29 cellular contexts compared by ENCODE assay signal in the genomic region with DNA sequence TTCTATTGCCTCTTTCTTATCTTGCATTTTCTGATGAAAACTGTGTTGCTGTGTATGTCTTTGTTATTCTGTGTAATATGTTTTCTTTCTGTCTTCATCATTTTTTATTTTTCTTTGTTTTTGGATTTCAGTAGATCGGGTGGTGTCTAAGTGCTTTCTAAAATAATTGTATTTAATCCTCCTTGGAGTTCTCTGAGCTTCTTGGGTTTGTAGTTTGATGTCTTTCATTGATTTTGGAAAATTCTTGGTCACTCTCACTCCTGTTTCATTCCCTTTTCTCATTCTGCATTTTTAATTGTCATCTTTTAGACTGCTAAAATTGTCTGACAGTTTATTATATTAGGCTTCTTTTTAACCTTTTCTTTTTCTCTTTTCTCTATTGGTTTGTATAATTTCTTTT.
"Had no signal": no experiment of that assay in that cellular context is flagged by ENCODE, and none has a peak within 500 bp of the region (broad histone marks: within the 10 kb centered on the region; RNA-seq: fewer than 3 reads in every experiment).

No MANE protein-coding gene starts in this region.

- DNase-seq: activated effector memory CD4-positive, alpha-beta T cell treated with anti-CD3 and anti-CD28 coated beads, Interleukin-2, amount 50 U/mL, for 16 hours; activated effector memory CD4-positive, alpha-beta T cell treated with Interleukin-2 at 50 U/mL for 16 hours; activated gamma-delta T cell; activated gamma-delta T cell treated with Interleukin-2 at 50 U/mL for 16 hours; activated naive CD4-positive, alpha-beta T cell; activated naive CD4-positive, alpha-beta T cell treated with anti-CD3 and anti-CD28 coated beads for 36 hours; activated naive CD4-positive, alpha-beta T cell treated with anti-CD3 and anti-CD28 coated beads, Interleukin-2, amount 10 ng/mL, durations not matched to agents 7 days and 5 days; activated naive CD4-positive, alpha-beta T cell treated with anti-CD3 and anti-CD28 coated beads, Interleukin-2, amount 50 U/mL, for 16 hours; activated naive CD4-positive, alpha-beta T cell treated with Interleukin-2 at 50 U/mL for 16 hours; activated naive CD8-positive, alpha-beta T cell treated with anti-CD3 and anti-CD28 coated beads for 36 hours; activated naive CD8-positive, alpha-beta T cell treated with anti-CD3 and anti-CD28 coated beads, Interleukin-2, amount 10 ng/mL, durations not matched to agents 7 days and 5 days; activated naive CD8-positive, alpha-beta T cell treated with anti-CD3 and anti-CD28 coated beads, Interleukin-2, amount 50 U/mL, for 24 hours; activated T-cell treated with anti-CD3 and anti-CD28 coated beads, Interleukin-2, amount 50 U/mL, for 24 hours; activated T-cell treated with anti-CD3 and anti-CD28 coated beads, Interleukin-2, amount 50 U/mL, for 4 hours; activated T-cell treated with anti-CD3 and anti-CD28 coated beads, Interleukin-2, amount 50 U/mL, for 48 hours; activated T-cell treated with anti-CD3 and anti-CD28 coated beads, Interleukin-2, amount 50 U/mL, for 72 hours; adrenal gland; amniotic stem cell; amygdala; anterior cingulate cortex; aorta; body of pancreas; brain microvascular endothelial cell; caudate nucleus; central memory CD4-positive, alpha-beta T cell; cerebellar nuclear complex had no signal

- H3K4me3 ChIP-seq: adrenal gland, ascending aorta, body of pancreas, breast epithelium, cardiac muscle cell had no signal

- H3K27ac ChIP-seq: adrenal gland, ascending aorta, body of pancreas, brain microvascular endothelial cell, breast epithelium, cardiac muscle cell had no signal

- H3K4me1 ChIP-seq: adrenal gland, ascending aorta, body of pancreas, breast epithelium had no signal

- H3K36me3 ChIP-seq: adrenal gland, ascending aorta, brain microvascular endothelial cell, breast epithelium, cardiac muscle cell had no signal

- H3K9me3 ChIP-seq: adrenal gland, ascending aorta, body of pancreas, breast epithelium had no signal
